ENCODE assay signal across 15 cellular contexts in genomic region chr10:34119456-34119855, GRCh38.
A peak's percentile ranks its signal among the peaks of the same experiment; 100 is the strongest.
DNase-seq lines count a peak whose midpoint lies in the region; ATAC-seq, FAIRE-seq and TF ChIP-seq lines count a peak whose summit lies in the region.
"Had no signal": no experiment of that assay in that cellular context is flagged by ENCODE, and none has a peak within 500 bp of the region (broad histone marks: within the 10 kb centered on the region; RNA-seq: fewer than 3 reads in every experiment).

No MANE protein-coding gene starts in this region.

- no peaks in the 10 kb centered on the region for H4K20me1 ChIP-seq in K562 (replicated peaks; ENCODE audit: control insufficient read depth, insufficient read depth, low read length)
- H4K20me1 ChIP-seq: BLaER1 treated with 17β-estradiol and CSF1 and Interleukin-3, amounts not matched to agents 10 nM and 100 nM had no signal

- H3K27ac Mint-ChIP-seq in stimulated activated naive CD8-positive, alpha-beta T cell treated with anti-CD3 and anti-CD28 coated beads, Interleukin-15, amount 100 ng/mL, for 72 hours = no peak overlapping the region
- H3K27ac Mint-ChIP-seq: B cell; CD8-positive, alpha-beta T cell had no signal

- H2BK5ac ChIP-seq in neuronal stem cell (ENCODE audit: low read length) = no peak overlapping the region

- CTCF ChIA-PET in K562 (lab: Yijun Ruan, JAX; ENCODE audit: low intra/inter-chr PET ratio) = no interaction called here

- no peak for TF ChIP-seq EP300 in K562 (IDR thresholded peaks at IDR 0.05; ENCODE audit: low read length)

- no peak overlapping the region for H2BK15ac ChIP-seq in neuronal stem cell (ENCODE audit: low read length)

- 16% methylated on average over 25 of the region's 25 CpGs for WGBS in K562 (ENCODE audit: insufficient coverage, low coverage, missing lambda C conversion rate)
- WGBS in neuronal stem cell (ENCODE audit: extremely low coverage in 2 of 2, insufficient read length in 2 of 2, insufficient replicate concordance in 1 of 2), 2 donors = no CpG with 5 or more reads among the region's 25 CpGs

- no peaks in the 10 kb centered on the region for H3K79me2 ChIP-seq in K562 (ENCODE audit: control insufficient read depth, insufficient read depth, low read length)

- no peaks in the 10 kb centered on the region for H3K9me1 ChIP-seq in K562 (ENCODE audit: control insufficient read depth, insufficient read depth, low read length)

- peak overlapping the region; percentile 27; the same call in 1 of the 2 replicates for H3K4me2 ChIP-seq in K562 (ENCODE audit: insufficient read depth, low read length)
- H3K4me2 ChIP-seq in neuronal stem cell (ENCODE audit: insufficient read depth, low read length, poor library complexity, severe bottlenecking) = no peak overlapping the region
- H3K4me2 ChIP-seq: BLaER1 treated with 17β-estradiol and CSF1 and Interleukin-3, amounts not matched to agents 10 nM and 100 nM had no signal

- 0 out of 2 replicates have a peak overlapping the region, but pooled peaks have one; percentile 63 for H2AFZ ChIP-seq in K562 (ENCODE audit: low read depth, low read length)
- no peak overlapping the region for H2AFZ ChIP-seq in neuronal stem cell (ENCODE audit: low read length)
- H2AFZ ChIP-seq: GM23248 had no signal

- peaks cover 0 to 4% of the 10 kb centered on the region in 2 experiments; a peak in 1 of 5 replicates for H3K4me1 ChIP-seq in K562 (replicated peaks in 1 of 2; ENCODE audit: control insufficient read depth in 2 of 2, insufficient read depth in 2 of 2, low read length in 2 of 2)
- H3K4me1 ChIP-seq in neuronal stem cell (ENCODE audit: control insufficient read depth in 2 of 2, insufficient read depth in 1 of 2, low read depth in 1 of 2, low read length in 2 of 2) = peaks cover 4 to 14% of the 10 kb centered on the region in 2 donors
- H3K4me1 ChIP-seq: HAP-1 had no signal

- in situ Hi-C loops in K562 (cut with MboI) = no loop called here

- no peak overlapping the region for H3K4me3 ChIP-seq in K562
- peak overlapping the region in 1 of 2 donors; percentile 67 for H3K4me3 ChIP-seq in neuronal stem cell (ENCODE audit: low read length in 2 of 2)
- H3K4me3 ChIP-seq: BLaER1 treated with 17β-estradiol and CSF1 and Interleukin-3, amounts not matched to agents 10 nM and 100 nM; GM12878; GM23248; HAP-1 had no signal

- H2BK12ac ChIP-seq in neuronal stem cell (ENCODE audit: low read length) = no peak overlapping the region

- H2AK5ac ChIP-seq in neuronal stem cell (ENCODE audit: low read depth, low read length) = peak overlapping the region; percentile 62

- H3K4me3 Mint-ChIP-seq in stimulated activated naive CD8-positive, alpha-beta T cell treated with anti-CD3 and anti-CD28 coated beads, Interleukin-15, amount 100 ng/mL, for 72 hours = no peak overlapping the region
- H3K4me3 Mint-ChIP-seq: B cell; CD8-positive, alpha-beta T cell had no signal

- H3K14ac ChIP-seq in neuronal stem cell (ENCODE audit: low read length) = no peak overlapping the region

- BruUV-seq in K562 (replicated peaks; lab: Mats Ljungman, UMichigan) = no TSS peak

- H3K9me3 Mint-ChIP-seq in stimulated activated naive CD8-positive, alpha-beta T cell treated with anti-CD3 and anti-CD28 coated beads, Interleukin-15, amount 100 ng/mL, for 72 hours = no peaks in the 10 kb centered on the region
- H3K9me3 Mint-ChIP-seq: CD8-positive, alpha-beta T cell had no signal

- FAIRE-seq in K562 (lab: Jason Lieb, UNC) = no peak
- FAIRE-seq: GM12878 had no signal

- POLR2A ChIA-PET in K562 (lab: Yijun Ruan, JAX) = no interaction called here

- H3K9ac ChIP-seq in K562 (ENCODE audit: insufficient read depth in 1 of 2, low read depth in 2 of 2, low read length in 2 of 2) = no peak overlapping the region
- no peak overlapping the region for H3K9ac ChIP-seq in neuronal stem cell (ENCODE audit: low read depth, low read length, poor library complexity)
- H3K9ac ChIP-seq: BLaER1 treated with 17β-estradiol and CSF1 and Interleukin-3, amounts not matched to agents 10 nM and 100 nM; GM23248 had no signal

- peak; percentile 55 for DNase-seq in Right ventricle myocardium inferior (ENCODE audit: missing footprints)
- no peak for DNase-seq in Right ventricle myocardium superior
- peak; percentile 41 for DNase-seq in ELF-1 (ENCODE audit: low read depth, low spot score)
- peak in 2 of 4 experiments; percentile 13 to 17 for DNase-seq in K562 (ENCODE audit: extremely low read depth in 1 of 4, low spot score in 3 of 4)
- DNase-seq in neuronal stem cell (ENCODE audit: low spot score) = no peak
- no peak for DNase-seq in stimulated activated naive CD8-positive, alpha-beta T cell treated with anti-CD3 and anti-CD28 coated beads, Interleukin-15, amount 100 ng/mL, for 72 hours
- DNase-seq in GM19240 (ENCODE audit: insufficient read length, low spot score) = no peak
- DNase-seq: Calu3; CD8-positive, alpha-beta T cell; DMS79 treated with DMSO at 0.1 percent for 48 hours; GM23248 had no signal

- H3K27ac ChIP-seq in K562 (ENCODE audit: extremely low read depth, low read depth, low read length) (no peak overlapping the region), neuronal stem cell (replicated peaks; ENCODE audit: low read length) (no peak overlapping the region)
- H3K27ac ChIP-seq: BLaER1 treated with 17β-estradiol and CSF1 and Interleukin-3, amounts not matched to agents 10 nM and 100 nM; GM23248 had no signal

- no peak for TF ChIP-seq RAD21 in K562 (CRISPR knock-in tag; conservative IDR thresholded peaks at IDR 0.05 in 1 of 2, IDR thresholded peaks at IDR 0.05 in 1 of 2)

- H4K91ac ChIP-seq in neuronal stem cell (ENCODE audit: low read depth, low read length, poor library complexity) = no peak overlapping the region

- intact Hi-C loops in Right ventricle myocardium inferior (cut with DNase I) = loop anchor here (5.0 kb wide), 1 partner anchor 787 kb away; the partner anchor contains the start of gene NRP1
- intact Hi-C loops in Right ventricle myocardium superior (cut with DNase I) = no loop called here
- intact Hi-C loops in K562 (cut with micrococcal nuclease) = no loop called here

- peaks cover 2% of the 10 kb centered on the region for H3K79me1 ChIP-seq in neuronal stem cell (ENCODE audit: low read depth, low read length)

- TF ChIP-seq POLR2A in K562 (conservative IDR thresholded peaks at IDR 0.05) = no peak

- H3K18ac ChIP-seq in neuronal stem cell (ENCODE audit: low read length) = peak overlapping the region; percentile 74

- no peak overlapping the region for H4K8ac ChIP-seq in neuronal stem cell (ENCODE audit: low read depth, low read length)

- H3K23ac ChIP-seq in neuronal stem cell (ENCODE audit: low read depth, low read length, poor library complexity) = no peak overlapping the region

- H3K4ac ChIP-seq in neuronal stem cell (ENCODE audit: low read length) = no peak overlapping the region

- H3K36me3 ChIP-seq in K562 (ENCODE audit: control insufficient read depth, insufficient read depth, low read length) (no peaks in the 10 kb centered on the region), neuronal stem cell (replicated peaks in 1 of 2; ENCODE audit: control insufficient read depth in 2 of 2, insufficient read depth in 2 of 2, low read length in 2 of 2) (peaks cover 0 to 11% of the 10 kb centered on the region in 2 donors)
- H3K36me3 ChIP-seq: HAP-1 had no signal

- H3K27me3 ChIP-seq in K562 (ENCODE audit: control insufficient read depth in 2 of 2, insufficient read depth in 2 of 2, low read length in 2 of 2) (peaks cover 3 to 15% of the 10 kb centered on the region in 2 experiments; a peak in 1 of 5 replicates), neuronal stem cell (ENCODE audit: control insufficient read depth in 3 of 3, insufficient read depth in 3 of 3, low read depth in 1 of 3, low read length in 3 of 3) (no peaks in the 10 kb centered on the region)
- H3K27me3 ChIP-seq: BLaER1 treated with 17β-estradiol and CSF1 and Interleukin-3, amounts not matched to agents 10 nM and 100 nM had no signal

- H3K27me3 Mint-ChIP-seq in stimulated activated naive CD8-positive, alpha-beta T cell treated with anti-CD3 and anti-CD28 coated beads, Interleukin-15, amount 100 ng/mL, for 72 hours = peaks cover 9% of the 10 kb centered on the region
- H3K27me3 Mint-ChIP-seq: B cell had no signal

- H3K4me1 Mint-ChIP-seq in stimulated activated naive CD8-positive, alpha-beta T cell treated with anti-CD3 and anti-CD28 coated beads, Interleukin-15, amount 100 ng/mL, for 72 hours = peaks cover 25% of the 10 kb centered on the region
- H3K4me1 Mint-ChIP-seq: B cell had no signal

- H3K9me3 ChIP-seq in K562 (replicated peaks; ENCODE audit: control insufficient read depth, insufficient read depth, low read depth, low read length) (no peaks in the 10 kb centered on the region), neuronal stem cell (replicated peaks in 1 of 2; ENCODE audit: control insufficient read depth in 2 of 2, insufficient read depth in 1 of 2, low read depth in 1 of 2, low read length in 2 of 2) (no peaks in the 10 kb centered on the region)
- H3K9me3 ChIP-seq: HAP-1 had no signal

- H2BK120ac ChIP-seq in neuronal stem cell (ENCODE audit: low read depth, low read length) = no peak overlapping the region

- no peak for ATAC-seq in Right ventricle myocardium inferior
- no peak for ATAC-seq in Right ventricle myocardium superior (ENCODE audit: poor library complexity)
- ATAC-seq in K562 = peak; percentile 92
- ATAC-seq in stimulated activated naive CD8-positive, alpha-beta T cell treated with anti-CD3 and anti-CD28 coated beads, Interleukin-15, amount 100 ng/mL, for 72 hours = no peak
- ATAC-seq: CD8-positive, alpha-beta T cell; GM12878 had no signal

- peak; percentile 13 to 44 (median 32); a peak in 2 of 6 replicates for TF ChIP-seq CTCF in K562 (IDR thresholded peaks at IDR 0.05 in 2 of 3, conservative IDR thresholded peaks at IDR 0.05 in 1 of 3; ENCODE audit: insufficient read depth in 2 of 3, low read depth in 1 of 3, low read length in 3 of 3)

TF ChIP-seq in K562, 482 proteins besides CTCF, POLR2A, EP300 and RAD21 (continues in another document):
- TF ChIP-seq HNRNPL (IDR thresholded peaks at IDR 0.05; ENCODE audit: low read depth, low read length) = no peak

Comparison
In these comparisons a context has a peak if more than half of its experiments do, and no peak if none do; other contexts are left out.
1. DNase-seq: peak in Right ventricle myocardium inferior (single experiment) and ELF-1 (single experiment); none in Right ventricle myocardium superior (single experiment), neuronal stem cell (single experiment), stimulated activated naive CD8-positive, alpha-beta T cell treated with anti-CD3 and anti-CD28 coated beads, Interleukin-15, amount 100 ng/mL, for 72 hours (0 of 2) and GM19240 (single experiment).